Comparison of ENCODE assay signal across 1 cellular context in the genomic region with DNA sequence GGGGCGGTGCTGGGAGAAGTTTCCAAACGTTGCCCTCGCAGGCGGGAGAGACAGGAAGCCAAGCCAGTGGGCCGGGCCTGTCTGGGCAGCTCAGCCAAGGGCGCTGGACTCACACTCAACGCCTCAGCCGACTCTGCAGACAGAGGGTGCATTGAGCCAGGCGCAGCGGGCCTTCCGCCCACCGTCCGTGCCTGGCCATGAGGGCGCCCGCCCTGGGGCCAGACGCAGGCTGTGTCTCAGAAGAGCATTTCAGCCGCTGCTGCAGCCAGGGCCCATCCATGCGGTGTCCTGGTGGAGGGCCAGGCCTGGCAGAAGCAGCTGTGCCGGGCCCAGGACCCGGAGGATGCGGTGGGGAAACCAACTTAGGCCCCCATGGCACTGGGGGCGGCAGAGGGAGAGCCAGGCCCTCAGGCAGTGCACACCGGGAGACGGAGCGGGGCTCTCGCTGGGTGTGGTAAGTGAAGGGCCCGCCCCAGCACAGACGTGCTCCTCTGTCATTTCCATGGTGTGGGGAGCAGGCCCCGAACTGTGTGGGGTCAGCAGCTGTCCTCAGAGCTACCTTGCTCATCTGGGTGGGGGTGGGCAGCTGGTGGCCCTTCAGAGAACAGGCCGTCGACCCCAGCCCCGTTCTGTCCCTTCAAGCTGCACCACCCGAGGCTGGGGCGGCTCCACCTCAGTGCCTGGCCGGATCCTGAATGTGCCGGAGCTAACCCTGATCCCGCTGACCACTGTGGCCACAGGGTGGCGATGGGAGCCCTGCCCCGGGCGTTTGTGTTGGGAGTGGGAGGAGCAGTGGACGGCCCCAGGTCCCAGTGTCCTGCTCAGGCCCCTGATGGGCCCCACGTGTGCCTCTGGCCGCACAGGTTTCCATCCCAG.
TF ChIP-seq lines count a peak whose summit lies in the region.

No MANE protein-coding gene starts in this region.

TF ChIP-seq in HepG2, 621 proteins besides CTCF, POLR2A, EP300 and RAD21 (continued from another document and continues in another):
- TF ChIP-seq, protein P1, sequence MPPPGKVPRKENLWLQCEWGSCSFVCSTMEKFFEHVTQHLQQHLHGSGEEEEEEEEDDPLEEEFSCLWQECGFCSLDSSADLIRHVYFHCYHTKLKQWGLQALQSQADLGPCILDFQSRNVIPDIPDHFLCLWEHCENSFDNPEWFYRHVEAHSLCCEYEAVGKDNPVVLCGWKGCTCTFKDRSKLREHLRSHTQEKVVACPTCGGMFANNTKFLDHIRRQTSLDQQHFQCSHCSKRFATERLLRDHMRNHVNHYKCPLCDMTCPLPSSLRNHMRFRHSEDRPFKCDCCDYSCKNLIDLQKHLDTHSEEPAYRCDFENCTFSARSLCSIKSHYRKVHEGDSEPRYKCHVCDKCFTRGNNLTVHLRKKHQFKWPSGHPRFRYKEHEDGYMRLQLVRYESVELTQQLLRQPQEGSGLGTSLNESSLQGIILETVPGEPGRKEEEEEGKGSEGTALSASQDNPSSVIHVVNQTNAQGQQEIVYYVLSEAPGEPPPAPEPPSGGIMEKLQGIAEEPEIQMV (CRISPR knock-in tag; IDR thresholded peaks at IDR 0.05; ENCODE audit: low read depth): no peak
- TF ChIP-seq MXI1 (IDR thresholded peaks at IDR 0.05; ENCODE audit: borderline replicate concordance, low read depth, low read length) (peak; percentile 64; the same call in 1 of the 3 replicates), BCL6 (CRISPR knock-in tag; IDR thresholded peaks at IDR 0.05) (peak; percentile 31; the same call in 1 of the 2 replicates), HMG20A (CRISPR knock-in tag; IDR thresholded peaks at IDR 0.05; ENCODE audit: borderline replicate concordance) (no peak), SP1 (IDR thresholded peaks at IDR 0.05) (no peak), SP1 (CRISPR knock-in tag; IDR thresholded peaks at IDR 0.05) (no peak), ZNF234 (CRISPR knock-in tag; conservative IDR thresholded peaks at IDR 0.05) (no peak; the same call in 1 of the 2 replicates), YY1 (IDR thresholded peaks at IDR 0.05; ENCODE audit: insufficient read depth, insufficient replicate concordance, low read depth, low read length) (peak; percentile 69), CBX2 (IDR thresholded peaks at IDR 0.05; ENCODE audit: low read depth, low read length) (no peak), CBX2 (CRISPR knock-in tag; IDR thresholded peaks at IDR 0.05; ENCODE audit: low read depth) (no peak), NR2F2 (IDR thresholded peaks at IDR 0.05; ENCODE audit: borderline replicate concordance, low read depth) (peak; percentile 13; the same call in 1 of the 2 replicates), CC2D1A (CRISPR knock-in tag; IDR thresholded peaks at IDR 0.05) (0 out of 2 replicates have a peak, but pooled peaks have one; percentile 75), NFE2L1 (CRISPR knock-in tag; IDR thresholded peaks at IDR 0.05; ENCODE audit: borderline replicate concordance) (no peak), SRSF1 (optimal IDR thresholded peaks at IDR 0.05; ENCODE audit: low read depth, low read length) (no peak), MIER3 (CRISPR knock-in tag; IDR thresholded peaks at IDR 0.05; ENCODE audit: borderline replicate concordance) (no peak), ZNF761 (CRISPR knock-in tag; conservative IDR thresholded peaks at IDR 0.05) (peak; percentile 22; the same call in 1 of the 2 replicates), ZNF773 (CRISPR knock-in tag; IDR thresholded peaks at IDR 0.05; ENCODE audit: borderline replicate concordance) (0 out of 2 replicates have a peak, but pooled peaks have one; percentile 56), CHD4 (IDR thresholded peaks at IDR 0.05; ENCODE audit: borderline replicate concordance, low read length) (no peak), ZNF598 (CRISPR knock-in tag; IDR thresholded peaks at IDR 0.05; ENCODE audit: borderline replicate concordance) (no peak), HDAC1 (CRISPR knock-in tag; IDR thresholded peaks at IDR 0.05) (peak; percentile 71), PLRG1 (conservative IDR thresholded peaks at IDR 0.05) (no peak), POLR2AphosphoS2 (IDR thresholded peaks at IDR 0.05; ENCODE audit: low read depth, low read length) (no peak), ZNF205 (CRISPR knock-in tag; IDR thresholded peaks at IDR 0.05) (peak; percentile 31; the same call in 1 of the 2 replicates), HNF4G (IDR thresholded peaks at IDR 0.05; ENCODE audit: borderline replicate concordance, low read depth, low read length) (no peak), HNF4G (CRISPR knock-in tag; IDR thresholded peaks at IDR 0.05; ENCODE audit: borderline replicate concordance, low read depth) (peak; percentile 18; the same call in 1 of the 2 replicates), MBD4 (IDR thresholded peaks at IDR 0.05; ENCODE audit: borderline replicate concordance, low read length) (no peak), ESRRA (CRISPR knock-in tag; IDR thresholded peaks at IDR 0.05; ENCODE audit: low read depth) (peak; percentile 24; the same call in 1 of the 2 replicates), RARG (CRISPR knock-in tag; IDR thresholded peaks at IDR 0.05; ENCODE audit: low read depth) (no peak), TBL1XR1 (IDR thresholded peaks at IDR 0.05; ENCODE audit: borderline replicate concordance, low read length, partially characterized antibody) (no peak), TMF1 (CRISPR knock-in tag; IDR thresholded peaks at IDR 0.05; ENCODE audit: low read depth) (no peak), ZNF776 (CRISPR knock-in tag; IDR thresholded peaks at IDR 0.05) (no peak; the same call in 1 of the 2 replicates), RELA (CRISPR knock-in tag; IDR thresholded peaks at IDR 0.05) (no peak), DMAP1 (CRISPR knock-in tag; IDR thresholded peaks at IDR 0.05) (peak; percentile 56)
- TF ChIP-seq, protein P2, sequence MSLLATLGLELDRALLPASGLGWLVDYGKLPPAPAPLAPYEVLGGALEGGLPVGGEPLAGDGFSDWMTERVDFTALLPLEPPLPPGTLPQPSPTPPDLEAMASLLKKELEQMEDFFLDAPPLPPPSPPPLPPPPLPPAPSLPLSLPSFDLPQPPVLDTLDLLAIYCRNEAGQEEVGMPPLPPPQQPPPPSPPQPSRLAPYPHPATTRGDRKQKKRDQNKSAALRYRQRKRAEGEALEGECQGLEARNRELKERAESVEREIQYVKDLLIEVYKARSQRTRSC (CRISPR knock-in tag; IDR thresholded peaks at IDR 0.05; ENCODE audit: low read depth): no peak
- TF ChIP-seq, protein P3, sequence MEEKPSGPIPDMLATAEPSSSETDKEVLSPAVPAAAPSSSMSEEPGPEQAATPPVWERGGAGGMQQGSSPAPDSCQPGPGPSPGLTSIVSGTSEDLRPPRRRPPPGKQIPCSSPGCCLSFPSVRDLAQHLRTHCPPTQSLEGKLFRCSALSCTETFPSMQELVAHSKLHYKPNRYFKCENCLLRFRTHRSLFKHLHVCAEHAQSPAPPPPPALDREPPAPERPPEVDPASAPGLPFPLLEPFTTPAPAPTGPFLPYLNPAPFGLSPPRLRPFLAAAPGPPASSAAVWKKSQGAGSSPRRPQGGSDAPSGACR (CRISPR knock-in tag; IDR thresholded peaks at IDR 0.05): no peak
- TF ChIP-seq, protein P4, sequence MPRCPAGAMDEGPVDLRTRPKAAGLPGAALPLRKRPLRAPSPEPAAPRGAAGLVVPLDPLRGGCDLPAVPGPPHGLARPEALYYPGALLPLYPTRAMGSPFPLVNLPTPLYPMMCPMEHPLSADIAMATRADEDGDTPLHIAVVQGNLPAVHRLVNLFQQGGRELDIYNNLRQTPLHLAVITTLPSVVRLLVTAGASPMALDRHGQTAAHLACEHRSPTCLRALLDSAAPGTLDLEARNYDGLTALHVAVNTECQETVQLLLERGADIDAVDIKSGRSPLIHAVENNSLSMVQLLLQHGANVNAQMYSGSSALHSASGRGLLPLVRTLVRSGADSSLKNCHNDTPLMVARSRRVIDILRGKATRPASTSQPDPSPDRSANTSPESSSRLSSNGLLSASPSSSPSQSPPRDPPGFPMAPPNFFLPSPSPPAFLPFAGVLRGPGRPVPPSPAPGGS (CRISPR knock-in tag; IDR thresholded peaks at IDR 0.05): 0 out of 2 replicates have a peak, but pooled peaks have one; percentile 17
- TF ChIP-seq, protein P5, sequence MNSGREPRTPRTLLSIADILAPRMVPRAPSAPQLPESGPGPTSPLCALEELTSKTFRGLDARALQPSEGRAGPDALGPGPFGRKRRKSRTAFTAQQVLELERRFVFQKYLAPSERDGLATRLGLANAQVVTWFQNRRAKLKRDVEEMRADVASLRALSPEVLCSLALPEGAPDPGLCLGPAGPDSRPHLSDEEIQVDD (CRISPR knock-in tag; IDR thresholded peaks at IDR 0.05; ENCODE audit: borderline replicate concordance): no peak
- TF ChIP-seq, protein P6, sequence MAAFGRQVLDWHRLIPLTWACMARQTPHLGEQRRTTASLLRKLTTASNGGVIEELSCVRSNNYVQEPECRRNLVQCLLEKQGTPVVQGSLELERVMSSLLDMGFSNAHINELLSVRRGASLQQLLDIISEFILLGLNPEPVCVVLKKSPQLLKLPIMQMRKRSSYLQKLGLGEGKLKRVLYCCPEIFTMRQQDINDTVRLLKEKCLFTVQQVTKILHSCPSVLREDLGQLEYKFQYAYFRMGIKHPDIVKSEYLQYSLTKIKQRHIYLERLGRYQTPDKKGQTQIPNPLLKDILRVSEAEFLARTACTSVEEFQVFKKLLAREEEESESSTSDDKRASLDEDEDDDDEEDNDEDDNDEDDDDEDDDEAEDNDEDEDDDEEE (CRISPR knock-in tag; IDR thresholded peaks at IDR 0.05): peak; percentile 48
- TF ChIP-seq, protein P7, sequence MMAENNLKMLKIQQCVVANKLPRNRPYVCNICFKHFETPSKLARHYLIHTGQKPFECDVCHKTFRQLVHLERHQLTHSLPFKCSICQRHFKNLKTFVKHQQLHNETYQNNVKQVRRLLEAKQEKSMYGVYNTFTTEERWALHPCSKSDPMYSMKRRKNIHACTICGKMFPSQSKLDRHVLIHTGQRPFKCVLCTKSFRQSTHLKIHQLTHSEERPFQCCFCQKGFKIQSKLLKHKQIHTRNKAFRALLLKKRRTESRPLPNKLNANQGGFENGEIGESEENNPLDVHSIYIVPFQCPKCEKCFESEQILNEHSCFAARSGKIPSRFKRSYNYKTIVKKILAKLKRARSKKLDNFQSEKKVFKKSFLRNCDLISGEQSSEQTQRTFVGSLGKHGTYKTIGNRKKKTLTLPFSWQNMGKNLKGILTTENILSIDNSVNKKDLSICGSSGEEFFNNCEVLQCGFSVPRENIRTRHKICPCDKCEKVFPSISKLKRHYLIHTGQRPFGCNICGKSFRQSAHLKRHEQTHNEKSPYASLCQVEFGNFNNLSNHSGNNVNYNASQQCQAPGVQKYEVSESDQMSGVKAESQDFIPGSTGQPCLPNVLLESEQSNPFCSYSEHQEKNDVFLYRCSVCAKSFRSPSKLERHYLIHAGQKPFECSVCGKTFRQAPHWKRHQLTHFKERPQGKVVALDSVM (CRISPR knock-in tag; IDR thresholded peaks at IDR 0.05): no peak
- TF ChIP-seq, protein P8, sequence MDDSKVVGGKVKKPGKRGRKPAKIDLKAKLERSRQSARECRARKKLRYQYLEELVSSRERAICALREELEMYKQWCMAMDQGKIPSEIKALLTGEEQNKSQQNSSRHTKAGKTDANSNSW (CRISPR knock-in tag; IDR thresholded peaks at IDR 0.05; ENCODE audit: borderline replicate concordance): no peak
- TF ChIP-seq, protein P9, sequence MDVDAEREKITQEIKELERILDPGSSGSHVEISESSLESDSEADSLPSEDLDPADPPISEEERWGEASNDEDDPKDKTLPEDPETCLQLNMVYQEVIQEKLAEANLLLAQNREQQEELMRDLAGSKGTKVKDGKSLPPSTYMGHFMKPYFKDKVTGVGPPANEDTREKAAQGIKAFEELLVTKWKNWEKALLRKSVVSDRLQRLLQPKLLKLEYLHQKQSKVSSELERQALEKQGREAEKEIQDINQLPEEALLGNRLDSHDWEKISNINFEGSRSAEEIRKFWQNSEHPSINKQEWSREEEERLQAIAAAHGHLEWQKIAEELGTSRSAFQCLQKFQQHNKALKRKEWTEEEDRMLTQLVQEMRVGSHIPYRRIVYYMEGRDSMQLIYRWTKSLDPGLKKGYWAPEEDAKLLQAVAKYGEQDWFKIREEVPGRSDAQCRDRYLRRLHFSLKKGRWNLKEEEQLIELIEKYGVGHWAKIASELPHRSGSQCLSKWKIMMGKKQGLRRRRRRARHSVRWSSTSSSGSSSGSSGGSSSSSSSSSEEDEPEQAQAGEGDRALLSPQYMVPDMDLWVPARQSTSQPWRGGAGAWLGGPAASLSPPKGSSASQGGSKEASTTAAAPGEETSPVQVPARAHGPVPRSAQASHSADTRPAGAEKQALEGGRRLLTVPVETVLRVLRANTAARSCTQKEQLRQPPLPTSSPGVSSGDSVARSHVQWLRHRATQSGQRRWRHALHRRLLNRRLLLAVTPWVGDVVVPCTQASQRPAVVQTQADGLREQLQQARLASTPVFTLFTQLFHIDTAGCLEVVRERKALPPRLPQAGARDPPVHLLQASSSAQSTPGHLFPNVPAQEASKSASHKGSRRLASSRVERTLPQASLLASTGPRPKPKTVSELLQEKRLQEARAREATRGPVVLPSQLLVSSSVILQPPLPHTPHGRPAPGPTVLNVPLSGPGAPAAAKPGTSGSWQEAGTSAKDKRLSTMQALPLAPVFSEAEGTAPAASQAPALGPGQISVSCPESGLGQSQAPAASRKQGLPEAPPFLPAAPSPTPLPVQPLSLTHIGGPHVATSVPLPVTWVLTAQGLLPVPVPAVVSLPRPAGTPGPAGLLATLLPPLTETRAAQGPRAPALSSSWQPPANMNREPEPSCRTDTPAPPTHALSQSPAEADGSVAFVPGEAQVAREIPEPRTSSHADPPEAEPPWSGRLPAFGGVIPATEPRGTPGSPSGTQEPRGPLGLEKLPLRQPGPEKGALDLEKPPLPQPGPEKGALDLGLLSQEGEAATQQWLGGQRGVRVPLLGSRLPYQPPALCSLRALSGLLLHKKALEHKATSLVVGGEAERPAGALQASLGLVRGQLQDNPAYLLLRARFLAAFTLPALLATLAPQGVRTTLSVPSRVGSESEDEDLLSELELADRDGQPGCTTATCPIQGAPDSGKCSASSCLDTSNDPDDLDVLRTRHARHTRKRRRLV (CRISPR knock-in tag; IDR thresholded peaks at IDR 0.05): 0 out of 2 replicates have a peak, but pooled peaks have one; percentile 56
- TF ChIP-seq, protein P10, sequence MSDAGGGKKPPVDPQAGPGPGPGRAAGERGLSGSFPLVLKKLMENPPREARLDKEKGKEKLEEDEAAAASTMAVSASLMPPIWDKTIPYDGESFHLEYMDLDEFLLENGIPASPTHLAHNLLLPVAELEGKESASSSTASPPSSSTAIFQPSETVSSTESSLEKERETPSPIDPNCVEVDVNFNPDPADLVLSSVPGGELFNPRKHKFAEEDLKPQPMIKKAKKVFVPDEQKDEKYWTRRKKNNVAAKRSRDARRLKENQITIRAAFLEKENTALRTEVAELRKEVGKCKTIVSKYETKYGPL (CRISPR knock-in tag; IDR thresholded peaks at IDR 0.05): no peak
- TF ChIP-seq, protein P11, sequence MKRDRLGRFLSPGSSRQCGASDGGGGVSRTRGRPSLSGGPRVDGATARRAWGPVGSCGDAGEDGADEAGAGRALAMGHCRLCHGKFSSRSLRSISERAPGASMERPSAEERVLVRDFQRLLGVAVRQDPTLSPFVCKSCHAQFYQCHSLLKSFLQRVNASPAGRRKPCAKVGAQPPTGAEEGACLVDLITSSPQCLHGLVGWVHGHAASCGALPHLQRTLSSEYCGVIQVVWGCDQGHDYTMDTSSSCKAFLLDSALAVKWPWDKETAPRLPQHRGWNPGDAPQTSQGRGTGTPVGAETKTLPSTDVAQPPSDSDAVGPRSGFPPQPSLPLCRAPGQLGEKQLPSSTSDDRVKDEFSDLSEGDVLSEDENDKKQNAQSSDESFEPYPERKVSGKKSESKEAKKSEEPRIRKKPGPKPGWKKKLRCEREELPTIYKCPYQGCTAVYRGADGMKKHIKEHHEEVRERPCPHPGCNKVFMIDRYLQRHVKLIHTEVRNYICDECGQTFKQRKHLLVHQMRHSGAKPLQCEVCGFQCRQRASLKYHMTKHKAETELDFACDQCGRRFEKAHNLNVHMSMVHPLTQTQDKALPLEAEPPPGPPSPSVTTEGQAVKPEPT (CRISPR knock-in tag; IDR thresholded peaks at IDR 0.05; ENCODE audit: low read depth): no peak; the same call in 1 of the 2 replicates
